Comparison of ENCODE assay signal across 8 cellular contexts in genomic region chr9:82673201-82673600, GRCh38.
"Had no signal": no experiment of that assay in that cellular context is flagged by ENCODE, and none has a peak within 500 bp of the region (broad histone marks: within the 10 kb centered on the region; RNA-seq: fewer than 3 reads in every experiment).

No MANE protein-coding gene starts in this region.

- H3K9ac ChIP-seq: GM23248 had no signal

- H3K4me1 ChIP-seq: HAP-1 had no signal

- ATAC-seq: HCT116, HepG2 had no signal

- FAIRE-seq: HepG2 had no signal

- H3K4me3 ChIP-seq: GM23248, HAP-1 had no signal

- H3K9me3 ChIP-seq: HAP-1 had no signal

- H3K36me3 ChIP-seq: HAP-1 had no signal

- H3K27ac ChIP-seq: GM23248, HL-60 had no signal

- H2AFZ ChIP-seq: GM23248 had no signal

- DNase-seq: GOT3, H7, HFFc6 had no signal
